In genomic region chr18:11902522-11903292, GRCh38 we compare ENCODE assay signal across 17 cellular contexts. TPM values are rescaled to one million over a fixed set of nuclear protein-coding genes. Genes with fewer than 3 reads are reported as not detected.
DNase-seq lines count a peak whose midpoint lies in the region; ATAC-seq and TF ChIP-seq lines count a peak whose summit lies in the region.
"Had no signal": no experiment of that assay in that cellular context is flagged by ENCODE, and none has a peak within 500 bp of the region (broad histone marks: within the 10 kb centered on the region; RNA-seq: fewer than 3 reads in every experiment).

No MANE protein-coding gene starts in this region.

- intact Hi-C loops in OCI-LY7 (cut with micrococcal nuclease; ENCODE audit: unreplicated experiment), result no loop called here

- DNase-seq in activated T-cell treated with anti-CD3 and anti-CD28 coated beads, Interleukin-2, amount 50 U/mL, for 24 hours, result no peak
- no peak for DNase-seq in activated T-cell treated with anti-CD3 and anti-CD28 coated beads, Interleukin-2, amount 50 U/mL, for 48 hours
- DNase-seq in T-helper 17 cell (no peak), fibroblast of pulmonary artery (ENCODE audit: low read depth) (peak; percentile 16), BE2C (no peak), OCI-LY7 (ENCODE audit: low spot score) (no peak)
- DNase-seq in stimulated activated effector memory CD8-positive, alpha-beta T cell treated with anti-CD3 and anti-CD28 coated beads, Interleukin-12 subunit alpha, Interleukin-12 subunit beta, amount 100 ng/mL, for 72 hours (ENCODE audit: low spot score in 2 of 2), result no peak
- DNase-seq: activated CD4-positive, CD25-positive, alpha-beta regulatory T cell; Kasumi-1; NCI-H1417; SHP77 treated with DMSO at 0.1 percent for 48 hours; stimulated activated CD4-positive, alpha-beta T cell treated with anti-CD3 and anti-CD28 coated beads, Interleukin-15, amount 100 ng/mL, for 24 hours; stimulated activated naive CD8-positive, alpha-beta T cell treated with anti-CD3 and anti-CD28 coated beads, Interleukin-15, Interleukin-2, amounts not matched to agents 100 U/mL and 50 U/mL, for 24 hours had no signal

- no peak overlapping the region for H3K27ac ChIP-seq in OCI-LY7 (ENCODE audit: low read depth, low read length, poor library complexity, severe bottlenecking)
- H3K27ac ChIP-seq: C4-2B, neural progenitor cell had no signal

- no peak overlapping the region for H3K4me2 ChIP-seq in OCI-LY7 (ENCODE audit: low read length)
- H3K4me2 ChIP-seq: neural progenitor cell had no signal

- POLR2A ChIA-PET in OCI-LY7 (lab: Charles Lee), result no interaction called here

- H3K4me3 Mint-ChIP-seq in activated T-cell treated with anti-CD3 and anti-CD28 coated beads, Interleukin-2, amount 50 U/mL, for 24 hours, result no peak overlapping the region
- H3K4me3 Mint-ChIP-seq in T-helper 17 cell, result no peak overlapping the region
- H3K4me3 Mint-ChIP-seq in stimulated activated effector memory CD8-positive, alpha-beta T cell treated with anti-CD3 and anti-CD28 coated beads, Interleukin-12 subunit alpha, Interleukin-12 subunit beta, amount 100 ng/mL, for 72 hours, result no peak overlapping the region
- H3K4me3 Mint-ChIP-seq: dendritic cell treated with granulocyte-macrophage colony-stimulating factor and Interleukin-4, amounts not matched to agents 40 ng/mL and 50 ng/mL, for 4 days; neural progenitor cell had no signal

- peaks cover 71% of the 10 kb centered on the region for H3K36me3 Mint-ChIP-seq in activated T-cell treated with anti-CD3 and anti-CD28 coated beads, Interleukin-2, amount 50 U/mL, for 24 hours (ENCODE audit: low read depth)
- peaks cover 3% of the 10 kb centered on the region for H3K36me3 Mint-ChIP-seq in T-helper 17 cell (ENCODE audit: low read depth)
- H3K36me3 Mint-ChIP-seq in stimulated activated effector memory CD8-positive, alpha-beta T cell treated with anti-CD3 and anti-CD28 coated beads, Interleukin-12 subunit alpha, Interleukin-12 subunit beta, amount 100 ng/mL, for 72 hours, result peaks cover 54% of the 10 kb centered on the region

- no TSS peak for BruUV-seq in OCI-LY7 (replicated peaks; lab: Mats Ljungman, UMichigan)

- H3K4me1 ChIP-seq in BE2C (no peaks in the 10 kb centered on the region), OCI-LY7 (ENCODE audit: insufficient read depth, low read length, poor library complexity, severe bottlenecking) (peaks cover 8% of the 10 kb centered on the region)
- H3K4me1 ChIP-seq: neural progenitor cell had no signal

- no peaks in the 10 kb centered on the region for H3K27me3 ChIP-seq in BE2C
- H3K27me3 ChIP-seq: neural progenitor cell had no signal

- peaks cover 9% of the 10 kb centered on the region; the same call in 1 of the 2 replicates for H3K79me2 ChIP-seq in OCI-LY7 (ENCODE audit: insufficient read depth, low read depth, low read length)

- ATAC-seq in T-helper 17 cell (no peak), HG03139 (IDR thresholded peaks at IDR 0.05; ENCODE audit: unreplicated experiment) (no peak)
- no peak for ATAC-seq in stimulated activated effector memory CD8-positive, alpha-beta T cell treated with anti-CD3 and anti-CD28 coated beads, Interleukin-12 subunit alpha, Interleukin-12 subunit beta, amount 100 ng/mL, for 72 hours
- ATAC-seq: stimulated activated naive CD8-positive, alpha-beta T cell treated with anti-CD3 and anti-CD28 coated beads, Interleukin-15, Interleukin-2, amounts not matched to agents 100 U/mL and 50 U/mL, for 24 hours had no signal

- H3K4me3 ChIP-seq in fibroblast of pulmonary artery (replicated peaks; ENCODE audit: low read depth, low read length) (no peak overlapping the region), BE2C (ENCODE audit: low read depth, low read length) (no peak overlapping the region), OCI-LY7 (ENCODE audit: low read depth, low read length, poor library complexity, severe bottlenecking) (no peak overlapping the region)
- H3K4me3 ChIP-seq: neural progenitor cell had no signal

- H3K9me2 ChIP-seq in OCI-LY7 (ENCODE audit: insufficient read depth, low read length), result no peaks in the 10 kb centered on the region

- H3K27ac Mint-ChIP-seq in activated T-cell treated with anti-CD3 and anti-CD28 coated beads, Interleukin-2, amount 50 U/mL, for 24 hours, result peak overlapping the region; percentile 61
- peak overlapping the region; percentile 61 for H3K27ac Mint-ChIP-seq in T-helper 17 cell
- peak overlapping the region; percentile 60 for H3K27ac Mint-ChIP-seq in stimulated activated effector memory CD8-positive, alpha-beta T cell treated with anti-CD3 and anti-CD28 coated beads, Interleukin-12 subunit alpha, Interleukin-12 subunit beta, amount 100 ng/mL, for 72 hours
- H3K27ac Mint-ChIP-seq: dendritic cell treated with granulocyte-macrophage colony-stimulating factor and Interleukin-4, amounts not matched to agents 40 ng/mL and 50 ng/mL, for 4 days; neural progenitor cell had no signal

- H3K9me3 Mint-ChIP-seq in activated T-cell treated with anti-CD3 and anti-CD28 coated beads, Interleukin-2, amount 50 U/mL, for 24 hours, result no peaks in the 10 kb centered on the region
- H3K9me3 Mint-ChIP-seq in stimulated activated effector memory CD8-positive, alpha-beta T cell treated with anti-CD3 and anti-CD28 coated beads, Interleukin-12 subunit alpha, Interleukin-12 subunit beta, amount 100 ng/mL, for 72 hours, result no peaks in the 10 kb centered on the region
- H3K9me3 Mint-ChIP-seq: dendritic cell treated with granulocyte-macrophage colony-stimulating factor and Interleukin-4, amounts not matched to agents 40 ng/mL and 50 ng/mL, for 4 days; neural progenitor cell had no signal

- H3K27me3 Mint-ChIP-seq in activated T-cell treated with anti-CD3 and anti-CD28 coated beads, Interleukin-2, amount 50 U/mL, for 24 hours, result no peaks in the 10 kb centered on the region
- H3K27me3 Mint-ChIP-seq in T-helper 17 cell, result no peaks in the 10 kb centered on the region
- H3K27me3 Mint-ChIP-seq: dendritic cell treated with granulocyte-macrophage colony-stimulating factor and Interleukin-4, amounts not matched to agents 40 ng/mL and 50 ng/mL, for 4 days had no signal

- TF ChIP-seq CTCF in fibroblast of pulmonary artery (IDR thresholded peaks at IDR 0.05; ENCODE audit: low read length, missing control alignments), result no peak
- no peak for TF ChIP-seq CTCF in BE2C (IDR thresholded peaks at IDR 0.05; ENCODE audit: low read depth, low read length)
- no peak for TF ChIP-seq CTCF in OCI-LY7 (conservative IDR thresholded peaks at IDR 0.05; ENCODE audit: low read length)

- H2AFZ ChIP-seq in OCI-LY7 (ENCODE audit: low read length), result no peak overlapping the region
- H2AFZ ChIP-seq: neural progenitor cell had no signal

- H3K9me3 ChIP-seq in T-helper 17 cell (ENCODE audit: control insufficient read depth, low read length, poor library complexity, severe bottlenecking) (no peaks in the 10 kb centered on the region), BE2C (no peaks in the 10 kb centered on the region), OCI-LY7 (ENCODE audit: low read length) (no peaks in the 10 kb centered on the region)

- no peaks in the 10 kb centered on the region for H4K20me1 ChIP-seq in OCI-LY7 (ENCODE audit: insufficient read depth, low read length)

- peaks cover 17% of the 10 kb centered on the region for H3K4me1 Mint-ChIP-seq in activated T-cell treated with anti-CD3 and anti-CD28 coated beads, Interleukin-2, amount 50 U/mL, for 24 hours (ENCODE audit: low read depth)
- peaks cover 11% of the 10 kb centered on the region for H3K4me1 Mint-ChIP-seq in T-helper 17 cell
- H3K4me1 Mint-ChIP-seq in stimulated activated effector memory CD8-positive, alpha-beta T cell treated with anti-CD3 and anti-CD28 coated beads, Interleukin-12 subunit alpha, Interleukin-12 subunit beta, amount 100 ng/mL, for 72 hours, result peaks cover 19% of the 10 kb centered on the region

- CTCF ChIA-PET in OCI-LY7 (lab: Charles Lee; ENCODE audit: unreplicated experiment), result no interaction called here

- H3K36me3 ChIP-seq in BE2C, result no peaks in the 10 kb centered on the region
- peaks cover 21% of the 10 kb centered on the region for H3K36me3 ChIP-seq in OCI-LY7 (ENCODE audit: insufficient read depth, low read length)
- H3K36me3 ChIP-seq: neural progenitor cell had no signal

RNA-seq across cellular contexts. Expression of gene MPPE1, which starts 5.4 kb away (rescaled TPM):
- total RNA-seq in T-helper 17 cell, result 10 to 100 TPM; 72.9 to 79.3 TPM
- polyA plus RNA-seq in BE2C (2012; ENCODE audit: insufficient read depth, insufficient read length, low read depth), result 13.2 TPM
- total RNA-seq in OCI-LY7 (2014; rRNA removed; shearing (Covaris generic)), result 26.5 and 32.5 TPM in 2 replicates
- 40.1 and 53.0 TPM in 2 replicates for total RNA-seq in OCI-LY7 (2022)

RNA-seq across cellular contexts. Expression of gene CHMP1B, which starts 51.5 kb away (rescaled TPM):
- total RNA-seq in T-helper 17 cell, result 10 to 100 TPM; 81.4 to 98.5 TPM
- polyA plus RNA-seq in BE2C (2012; ENCODE audit: insufficient read depth, insufficient read length, low read depth), result 13.9 TPM
- total RNA-seq in OCI-LY7 (2014; rRNA removed; shearing (Covaris generic)), result 29.3 and 31.5 TPM in 2 replicates
- 24.2 and 28.6 TPM in 2 replicates for total RNA-seq in OCI-LY7 (2022)
